ENCODE assay signal across 8 cellular contexts in the genomic region with DNA sequence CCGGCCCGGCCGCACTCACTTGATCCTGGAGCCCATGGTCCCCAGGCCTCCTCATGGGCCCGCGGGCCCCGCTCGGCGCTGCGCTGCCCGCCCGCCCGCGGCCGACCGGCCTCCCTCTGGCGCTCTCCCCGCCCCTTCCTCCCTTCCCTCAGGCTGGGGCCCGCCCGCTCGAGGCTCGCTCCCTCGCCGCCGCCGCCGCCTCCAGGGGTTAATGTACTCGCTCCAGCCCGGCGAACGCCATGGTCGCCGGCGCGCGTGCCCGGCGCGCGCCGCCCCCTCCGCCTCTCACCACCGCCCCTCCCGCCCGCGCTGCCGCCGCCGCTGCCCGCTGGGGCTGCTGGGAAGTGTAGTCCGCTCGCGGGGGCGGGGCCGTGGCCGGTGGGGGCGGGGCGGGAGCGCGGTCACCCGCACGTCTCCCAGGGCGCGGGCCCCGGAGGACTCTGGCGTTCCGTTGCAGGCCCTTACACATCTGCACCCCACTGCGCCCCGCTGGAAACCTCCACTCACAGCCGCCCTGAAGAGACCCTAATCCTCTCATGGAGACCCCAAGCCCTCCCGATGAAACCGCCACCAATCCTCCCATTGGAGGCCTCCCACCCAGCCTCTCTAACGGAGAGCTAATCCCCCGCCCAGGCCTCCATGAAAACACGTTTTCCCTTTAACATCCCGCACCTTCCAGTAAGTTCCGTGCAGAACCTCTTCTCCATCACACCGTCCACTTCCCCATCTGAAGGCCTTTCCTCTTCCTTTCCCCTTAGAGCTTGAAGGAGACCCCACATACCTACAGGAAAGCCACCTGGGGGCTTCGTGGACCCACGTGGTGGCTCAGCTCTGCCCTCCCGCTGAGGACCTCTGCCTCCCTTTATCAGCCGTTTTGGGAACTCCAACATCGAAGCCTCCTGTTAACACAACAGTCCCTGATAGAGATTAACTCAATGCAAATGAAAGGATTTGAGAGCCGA. TPM values are rescaled to one million over a fixed set of nuclear protein-coding genes. Genes with fewer than 3 reads are reported as not detected.
DNase-seq lines count a peak whose midpoint lies in the region; ATAC-seq, FAIRE-seq and TF ChIP-seq lines count a peak whose summit lies in the region.

A gene with protein sequence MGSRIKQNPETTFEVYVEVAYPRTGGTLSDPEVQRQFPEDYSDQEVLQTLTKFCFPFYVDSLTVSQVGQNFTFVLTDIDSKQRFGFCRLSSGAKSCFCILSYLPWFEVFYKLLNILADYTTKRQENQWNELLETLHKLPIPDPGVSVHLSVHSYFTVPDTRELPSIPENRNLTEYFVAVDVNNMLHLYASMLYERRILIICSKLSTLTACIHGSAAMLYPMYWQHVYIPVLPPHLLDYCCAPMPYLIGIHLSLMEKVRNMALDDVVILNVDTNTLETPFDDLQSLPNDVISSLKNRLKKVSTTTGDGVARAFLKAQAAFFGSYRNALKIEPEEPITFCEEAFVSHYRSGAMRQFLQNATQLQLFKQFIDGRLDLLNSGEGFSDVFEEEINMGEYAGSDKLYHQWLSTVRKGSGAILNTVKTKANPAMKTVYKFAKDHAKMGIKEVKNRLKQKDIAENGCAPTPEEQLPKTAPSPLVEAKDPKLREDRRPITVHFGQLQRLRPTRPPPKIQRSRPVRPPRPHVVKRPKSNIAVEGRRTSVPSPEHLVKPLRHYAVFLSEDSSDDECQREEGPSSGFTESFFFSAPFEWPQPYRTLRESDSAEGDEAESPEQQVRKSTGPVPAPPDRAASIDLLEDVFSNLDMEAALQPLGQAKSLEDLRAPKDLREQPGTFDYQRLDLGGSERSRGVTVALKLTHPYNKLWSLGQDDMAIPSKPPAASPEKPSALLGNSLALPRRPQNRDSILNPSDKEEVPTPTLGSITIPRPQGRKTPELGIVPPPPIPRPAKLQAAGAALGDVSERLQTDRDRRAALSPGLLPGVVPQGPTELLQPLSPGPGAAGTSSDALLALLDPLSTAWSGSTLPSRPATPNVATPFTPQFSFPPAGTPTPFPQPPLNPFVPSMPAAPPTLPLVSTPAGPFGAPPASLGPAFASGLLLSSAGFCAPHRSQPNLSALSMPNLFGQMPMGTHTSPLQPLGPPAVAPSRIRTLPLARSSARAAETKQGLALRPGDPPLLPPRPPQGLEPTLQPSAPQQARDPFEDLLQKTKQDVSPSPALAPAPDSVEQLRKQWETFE (minus strand): TSS at position 257 of the 962 bp plus-strand sequence. CDS start 221 bp downstream, at position 36.

- no peak within 1 kb of the TSS for H2BK12ac ChIP-seq in H1 (ENCODE audit: low read depth, low read length)

- CTCF ChIA-PET in H1 (lab: Charles Lee; ENCODE audit: partially characterized antibody), result interaction anchor here (0.8 to 1.0 kb wide), 2 partner anchors 10 to 145 kb away, joined by 3 to 4 read pairs; no protein-coding TSS in a partner anchor

- H3K18ac ChIP-seq in H1 (ENCODE audit: extremely low read depth, low read length), result peak within 1 kb of the TSS; percentile 61; the same call in 1 of the 2 replicates
- peak within 1 kb of the TSS; percentile 98 for H3K18ac ChIP-seq in mesendoderm (ENCODE audit: low read length)

- H3K36me3 Mint-ChIP-seq in CD4-positive, CD25-positive, alpha-beta regulatory T cell, result no peaks in the 10 kb centered on the region

- H3K9me3 ChIP-seq in CD4-positive, CD25-positive, alpha-beta regulatory T cell (ENCODE audit: control insufficient read depth in 2 of 2, low read length in 2 of 2), result no peaks in the 10 kb centered on the region
- no peaks in the 10 kb centered on the region for H3K9me3 ChIP-seq in H1 (ENCODE audit: insufficient read depth in 2 of 2, low read depth in 1 of 2, low read length in 1 of 2)

- peak within 1 kb of the TSS; percentile 37 for H3K56ac ChIP-seq in H1 (replicated peaks; ENCODE audit: insufficient read length, low read depth, low read length)
- H3K56ac ChIP-seq in mesendoderm (ENCODE audit: low read length), result peak within 1 kb of the TSS; percentile 80

- no peak within 1 kb of the TSS for H2AK5ac ChIP-seq in H1 (ENCODE audit: low read depth, low read length)
- H2AK5ac ChIP-seq in mesendoderm (ENCODE audit: low read length), result no peak within 1 kb of the TSS

- H3K79me2 ChIP-seq in H1 (ENCODE audit: control insufficient read depth in 1 of 2, insufficient read depth in 2 of 2, low read length in 2 of 2) (peaks cover 2 to 35% of the 10 kb centered on the region in 2 experiments; a peak in 2 of 4 replicates), mesendoderm (ENCODE audit: control insufficient read depth, insufficient read depth, low read length) (peaks cover 4% of the 10 kb centered on the region)

- peak; percentile 77 to 91 (median 79) for DNase-seq in CD4-positive, CD25-positive, alpha-beta regulatory T cell
- DNase-seq in HK-2 (ENCODE audit: unreplicated experiment), result peak; percentile 92
- DNase-seq in NK-92 (lab: John Stamatoyannopoulos, UW; ENCODE audit: unreplicated experiment), result peak; percentile 16
- peak; percentile 78 for DNase-seq in activated CD8-positive, alpha-beta memory T cell treated with anti-CD3 and anti-CD28 coated beads for 4 hours (ENCODE audit: low read depth in 2 of 2)
- DNase-seq in H1 (ENCODE audit: low read depth in 1 of 2, low spot score in 2 of 2), result peak in 1 of 2 experiments; percentile 93
- DNase-seq in mesendoderm, result peak; percentile 95
- peak; percentile 83 for DNase-seq in stimulated activated CD8-positive, alpha-beta memory T cell treated with anti-CD3 and anti-CD28 coated beads, Interleukin-12 subunit alpha, Interleukin-12 subunit beta, amount 100 ng/mL, for 4 hours (ENCODE audit: low read depth)

- H3K14ac ChIP-seq in H1 (ENCODE audit: insufficient read length), result no peak within 1 kb of the TSS

- H3K9ac ChIP-seq in H1 (replicated peaks in 1 of 4; ENCODE audit: extremely low read depth in 1 of 4, low read depth in 3 of 4, low read length in 3 of 4), result peak within 1 kb of the TSS in 3 of 4 experiments; percentile 25 to 83 (median 45)
- H3K9ac ChIP-seq in mesendoderm (ENCODE audit: low read length), result peak within 1 kb of the TSS; percentile 64

- peaks cover 4% of the 10 kb centered on the region; the same call in 1 of the 2 replicates for H3K79me1 ChIP-seq in H1 (ENCODE audit: low read depth, low read length)
- peaks cover 8% of the 10 kb centered on the region for H3K79me1 ChIP-seq in mesendoderm (ENCODE audit: low read length)

- 11% methylated on average over 34 of the region's 83 CpGs; no CpG with 5 or more reads in 1 of the 2 experiments for WGBS in H1 (ENCODE audit: extremely low coverage in 1 of 2, insufficient coverage in 1 of 2, insufficient read length in 1 of 2, insufficient replicate concordance in 2 of 2, low coverage in 1 of 2, low lambda C conversion rate in 2 of 2, missing lambda C conversion rate in 1 of 2), 2 experiments
- WGBS in mesendoderm (ENCODE audit: extremely low coverage, insufficient coverage, low lambda C conversion rate), result no CpG with 5 or more reads among the region's 83 CpGs

- peak within 1 kb of the TSS; percentile 56 for H4K91ac ChIP-seq in H1 (replicated peaks; ENCODE audit: insufficient read length, low read length)

- H2AFZ ChIP-seq in H1 (ENCODE audit: low read length), result peak within 1 kb of the TSS; percentile 94

- H4K5ac ChIP-seq in H1 (ENCODE audit: insufficient read length, low read depth, low read length) (peak within 1 kb of the TSS; percentile 33), mesendoderm (ENCODE audit: low read length) (no peak within 1 kb of the TSS)

- peaks cover 19% of the 10 kb centered on the region for H3K4me1 ChIP-seq in CD4-positive, CD25-positive, alpha-beta regulatory T cell (ENCODE audit: control insufficient read depth, insufficient read depth, low read length, poor library complexity, severe bottlenecking)
- H3K4me1 ChIP-seq in H1 (replicated peaks in 1 of 4; ENCODE audit: control insufficient read depth in 3 of 4, insufficient read depth in 4 of 4, low read length in 3 of 4) (peaks cover 16 to 29% (median 25%) of the 10 kb centered on the region in 4 experiments), mesendoderm (ENCODE audit: control insufficient read depth, low read depth, low read length) (peaks cover 15% of the 10 kb centered on the region)

- H3K4ac ChIP-seq in H1 (replicated peaks; ENCODE audit: insufficient read length, low read depth, low read length) (no peak within 1 kb of the TSS), mesendoderm (ENCODE audit: low read depth, low read length) (peak within 1 kb of the TSS; percentile 78)

- peaks cover 14 to 34% (median 21%) of the 10 kb centered on the region in 4 donors for H3K4me1 Mint-ChIP-seq in CD4-positive, CD25-positive, alpha-beta regulatory T cell

- TF ChIP-seq RAD21 in H1 (IDR thresholded peaks at IDR 0.05 in 1 of 2, conservative IDR thresholded peaks at IDR 0.05 in 1 of 2; ENCODE audit: low read depth in 2 of 2, low read length in 2 of 2), result no peak

- no peak for TF ChIP-seq POLR2A in H1 (IDR thresholded peaks at IDR 0.05; ENCODE audit: control extremely low read depth in 1 of 2, low read depth in 2 of 2, low read length in 2 of 2)

- H3K23ac ChIP-seq in H1 (ENCODE audit: insufficient read length), result no peak within 1 kb of the TSS
- H3K23ac ChIP-seq in mesendoderm (ENCODE audit: low read length), result no peak within 1 kb of the TSS

- peak within 1 kb of the TSS; percentile 48 for H3K27ac ChIP-seq in CD4-positive, CD25-positive, alpha-beta regulatory T cell (ENCODE audit: insufficient read depth, low read length, poor library complexity, severe bottlenecking)
- H3K27ac ChIP-seq in H1 (ENCODE audit: low read depth, low read length) (no peak within 1 kb of the TSS), mesendoderm (ENCODE audit: low read depth, low read length) (peak within 1 kb of the TSS; percentile 25)

- H2BK15ac ChIP-seq in H1 (ENCODE audit: low read length) (peak within 1 kb of the TSS; percentile 77), mesendoderm (replicated peaks; ENCODE audit: low read depth) (peak within 1 kb of the TSS; percentile 10)

- H2BK120ac ChIP-seq in H1 (replicated peaks; ENCODE audit: low read depth, low read length) (no peak within 1 kb of the TSS), mesendoderm (ENCODE audit: low read depth, low read length) (peak within 1 kb of the TSS; percentile 95)

- no peak for TF ChIP-seq CTCF in H1 (IDR thresholded peaks at IDR 0.05; ENCODE audit: control extremely low read depth in 1 of 3, insufficient read depth in 1 of 3, low read depth in 1 of 3, low read length in 3 of 3)

- H3K23me2 ChIP-seq in H1 (ENCODE audit: low read depth, low read length), result peaks cover 8% of the 10 kb centered on the region; the same call in 1 of the 2 replicates

- H3K27me3 Mint-ChIP-seq in CD4-positive, CD25-positive, alpha-beta regulatory T cell, result peaks cover 9% of the 10 kb centered on the region

- H3K4me3 Mint-ChIP-seq in CD4-positive, CD25-positive, alpha-beta regulatory T cell, result peak within 1 kb of the TSS; percentile 92 to 97 (median 94)

- no peaks in the 10 kb centered on the region for H3K36me3 ChIP-seq in CD4-positive, CD25-positive, alpha-beta regulatory T cell (ENCODE audit: control insufficient read depth, insufficient read depth, low read length)
- no peaks in the 10 kb centered on the region for H3K36me3 ChIP-seq in H1 (ENCODE audit: control insufficient read depth in 2 of 4, insufficient read depth in 4 of 4, low read length in 3 of 4)
- H3K36me3 ChIP-seq in mesendoderm (ENCODE audit: control insufficient read depth, insufficient read depth, low read length), result no peaks in the 10 kb centered on the region

- ATAC-seq in CD4-positive, CD25-positive, alpha-beta regulatory T cell (ENCODE audit: low read depth in 2 of 2), result peak; percentile 89 to 90
- ATAC-seq in GM19452 (IDR thresholded peaks at IDR 0.05; ENCODE audit: unreplicated experiment), result peak; percentile 71

- H3K4me3 ChIP-seq in CD4-positive, CD25-positive, alpha-beta regulatory T cell (ENCODE audit: low read depth, low read length), result peak within 1 kb of the TSS; percentile 64
- H3K4me3 ChIP-seq in H1 (ENCODE audit: extremely low read depth in 1 of 4, insufficient read depth in 2 of 4, low read depth in 3 of 4, low read length in 4 of 4) (peak within 1 kb of the TSS; percentile 69 to 91 (median 74)), mesendoderm (ENCODE audit: low read length) (peak within 1 kb of the TSS; percentile 57)

- H3K27me3 ChIP-seq in CD4-positive, CD25-positive, alpha-beta regulatory T cell (ENCODE audit: control insufficient read depth, insufficient read depth, low read length), result no peaks in the 10 kb centered on the region
- H3K27me3 ChIP-seq in H1 (replicated peaks in 1 of 4; ENCODE audit: control insufficient read depth in 3 of 4, extremely low read depth in 1 of 4, insufficient read depth in 3 of 4, low read length in 3 of 4) (no peaks in the 10 kb centered on the region), mesendoderm (ENCODE audit: insufficient read depth, low read length, poor library complexity) (no peaks in the 10 kb centered on the region)

- no peak within 1 kb of the TSS for H2BK20ac ChIP-seq in H1 (ENCODE audit: low read length)

- no peak for FAIRE-seq in H1 (lab: Jason Lieb, UNC)

- peaks cover 3 to 5% of the 10 kb centered on the region in 2 experiments for H4K20me1 ChIP-seq in H1 (replicated peaks in 1 of 2; ENCODE audit: control insufficient read depth in 1 of 2, insufficient read depth in 2 of 2, low read length in 2 of 2)

- TF ChIP-seq EP300 in H1 (IDR thresholded peaks at IDR 0.05; ENCODE audit: borderline replicate concordance in 1 of 2, low read depth in 2 of 2, low read length in 2 of 2), result no peak

- peak within 1 kb of the TSS; percentile 76 to 96 for H3K4me2 ChIP-seq in H1 (ENCODE audit: insufficient read depth in 1 of 2, low read depth in 2 of 2, low read length in 2 of 2)
- H3K4me2 ChIP-seq in mesendoderm (ENCODE audit: low read length), result peak within 1 kb of the TSS; percentile 71

- 0 out of 2 replicates have a peak within 1 kb of the TSS, but pooled peaks have one; percentile 7 for H2BK5ac ChIP-seq in H1 (ENCODE audit: low read depth, low read length)
- H2BK5ac ChIP-seq in mesendoderm (ENCODE audit: low read length), result peak within 1 kb of the TSS; percentile 2

- H3K27ac Mint-ChIP-seq in CD4-positive, CD25-positive, alpha-beta regulatory T cell, result peak within 1 kb of the TSS; percentile 73 to 90 (median 85)

- peaks cover 0 to 2% (median 0%) of the 10 kb centered on the region in 7 donors for H3K9me3 Mint-ChIP-seq in CD4-positive, CD25-positive, alpha-beta regulatory T cell

- H4K8ac ChIP-seq in H1 (ENCODE audit: extremely low read depth, insufficient read depth, low read length) (peak within 1 kb of the TSS; percentile 69), mesendoderm (ENCODE audit: low read depth, low read length) (peak within 1 kb of the TSS; percentile 30)

- POLR2A ChIA-PET in H1 (lab: Charles Lee; ENCODE audit: partially characterized antibody), result interaction anchor here (0.7 to 1.5 kb wide), 3 partner anchors 11 to 35 kb away, joined by 3 to 5 read pairs (median 3); no protein-coding TSS in a partner anchor

RNA-seq across cellular contexts. Expression of the gene that starts here (rescaled TPM):
- total RNA-seq in CD4-positive, CD25-positive, alpha-beta regulatory T cell, result 21.8 TPM
- 1 to 10 TPM; 3.5 to 5.7 (median 4.7) TPM for polyA plus RNA-seq in CD4-positive, CD25-positive, alpha-beta regulatory T cell
- 26.2 and 26.4 TPM in 2 replicates for total RNA-seq in H1 (2021; fragmentation: NEBNext Ultra II Directional; extraction: Animal tissue kit (Norgen Biotek cat#: 25700))
- 24.1 and 33.9 TPM in 2 replicates for polyA plus RNA-seq in H1 (2011; rRNA removed)
- polyA plus RNA-seq in H1 (2011; cell fraction: cytosol; rRNA removed), result 18.7 TPM
- 61.5 TPM for polyA plus RNA-seq in H1 (2011; cell fraction: nucleus; rRNA removed)
- polyA plus RNA-seq in H1 (2012, experiment 1 of 2), result 21.8 to 25.4 TPM (median 24.1 TPM) in 4 replicates
- 18.2 TPM for polyA plus RNA-seq in H1 (2012, experiment 2 of 2)
- 16.0 TPM for polyA plus RNA-seq in H1 (2013, experiment 1 of 2)
- 16.8 TPM for polyA plus RNA-seq in H1 (2013, experiment 2 of 2)
- polyA minus RNA-seq in H1 (2011; rRNA and poly(A)+ RNA removed), result 74.1 and 91.8 TPM in 2 replicates
- 30.5 TPM for polyA minus RNA-seq in H1 (2011; cell fraction: cytosol; rRNA and poly(A)+ RNA removed)
- 81.2 TPM for polyA minus RNA-seq in H1 (2011; cell fraction: nucleus; rRNA and poly(A)+ RNA removed)
- 10.8 TPM for polyA plus RNA-seq in mesendoderm (2013, experiment 1 of 2)
- polyA plus RNA-seq in mesendoderm (2013, experiment 2 of 2), result 11.3 TPM
